Comparison of ENCODE assay signal across 1 cellular context in the genomic region with DNA sequence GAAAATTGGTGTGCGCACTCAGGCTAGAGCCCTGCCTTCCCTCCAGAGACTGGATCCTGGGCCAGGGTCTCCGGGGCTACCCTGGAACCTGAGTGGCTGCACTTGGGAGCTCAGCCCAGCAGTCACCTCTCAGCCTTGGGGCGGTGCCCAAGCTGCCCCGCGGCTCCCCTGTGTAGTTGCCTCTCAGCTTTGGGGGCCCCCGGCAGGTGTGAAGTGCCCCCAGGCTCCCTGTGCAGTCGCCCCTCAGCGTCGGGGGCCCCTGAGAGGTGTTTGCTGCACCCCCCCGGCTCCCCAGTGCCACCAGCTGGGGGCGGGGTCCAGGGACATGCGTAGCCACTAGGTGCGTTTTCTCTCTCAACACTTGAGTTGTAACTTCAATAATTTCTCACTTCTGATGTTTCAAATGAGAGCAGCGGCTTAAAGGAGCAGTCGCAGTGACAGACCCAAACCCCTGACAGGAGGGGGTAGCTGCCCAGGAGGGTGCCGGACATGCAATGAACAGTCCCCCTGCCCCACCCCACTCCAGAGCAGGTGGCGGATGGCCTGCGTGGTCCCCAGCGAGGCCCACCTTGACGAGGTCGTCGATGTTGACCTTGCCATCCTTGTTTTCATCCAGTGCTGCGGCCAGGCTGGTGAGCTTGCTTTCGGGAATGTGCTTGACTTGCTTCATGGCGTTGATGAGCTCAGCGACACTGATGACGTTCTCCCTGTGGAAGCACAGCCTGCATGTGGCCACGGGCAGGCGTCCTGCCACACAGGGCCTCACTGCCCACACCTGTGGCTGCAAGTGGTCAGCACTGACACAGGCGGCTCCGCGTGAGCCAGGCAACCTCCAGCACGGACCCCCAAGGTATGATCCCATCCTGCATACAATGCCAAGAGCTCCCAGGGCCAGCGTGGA.
TF ChIP-seq lines count a peak whose summit lies in the region.

No MANE protein-coding gene starts in this region.

TF ChIP-seq in HepG2, 621 proteins besides CTCF, POLR2A, EP300 and RAD21:
- TF ChIP-seq AGO2 (optimal IDR thresholded peaks at IDR 0.05; ENCODE audit: low read depth, low read length): peak; percentile 55
- TF ChIP-seq MATR3 (CRISPR knock-in tag; IDR thresholded peaks at IDR 0.05): no peak
